ENCODE assay signal across 34 cellular contexts in genomic region chr6:121682666-121683065, GRCh38.
"Had no signal": no experiment of that assay in that cellular context is flagged by ENCODE, and none has a peak within 500 bp of the region (broad histone marks: within the 10 kb centered on the region; RNA-seq: fewer than 3 reads in every experiment).

No MANE protein-coding gene starts in this region.

- H3K4me3 Mint-ChIP-seq: activated B cell treated with CpG ODN at 0.5 μM for 24 hours; activated CD4-positive, alpha-beta memory T cell treated with anti-CD3 and anti-CD28 coated beads for 36 hours; activated CD4-positive, alpha-beta T cell treated with anti-CD3 and anti-CD28 coated beads, Interleukin-2, amount 10 ng/mL, durations not matched to agents 24 days and 14 days; activated CD8-positive, alpha-beta T cell treated with anti-CD3 and anti-CD28 coated beads for 36 hours; activated naive CD4-positive, alpha-beta T cell treated with anti-CD3 and anti-CD28 coated beads for 36 hours; activated naive CD8-positive, alpha-beta T cell treated with anti-CD3 and anti-CD28 coated beads for 36 hours; activated T-cell treated with anti-CD3 and anti-CD28 coated beads, Interleukin-2, amount 50 U/mL, for 4 hours; activated T-cell treated with anti-CD3 and anti-CD28 coated beads, Interleukin-2, amount 50 U/mL, for 72 hours; activated T-helper 1 cell treated with anti-CD3 and anti-CD28 coated beads, Interleukin-12 subunit alpha, Interleukin-12 subunit beta, Interleukin-2, Interleukin-4 antibody, amounts not matched to agents 30 ng/mL and 10 ng/mL and 1 ng/mL, durations not matched to agents 14 hours and 24 hours and 36 hours; activated T-helper 17 cell treated with anti-CD3 and anti-CD28 coated beads, Interleukin-2, amount 50 U/mL, for 72 hours; T-helper 1 cell treated with Interleukin-12 subunit alpha and Interleukin-12 subunit beta and Interleukin-4 antibody, amounts not matched to agents 30 μg/mL and 1 μg/mL, for 36 hours; T-helper 2 cell treated with Interferon-gamma antibody and Interleukin-4, amounts not matched to agents 5 μg/mL and 100 μg/mL, for 36 hours had no signal

- H3K4me3 ChIP-seq: adrenal gland, body of pancreas, breast epithelium had no signal

- H3K36me3 Mint-ChIP-seq: activated CD4-positive, alpha-beta memory T cell treated with anti-CD3 and anti-CD28 coated beads for 36 hours; activated naive CD8-positive, alpha-beta T cell treated with anti-CD3 and anti-CD28 coated beads for 36 hours had no signal

- H3K4me1 Mint-ChIP-seq: activated B cell treated with CpG ODN at 0.5 μM for 24 hours; activated CD4-positive, alpha-beta T cell treated with anti-CD3 and anti-CD28 coated beads, Interleukin-2, amount 10 ng/mL, durations not matched to agents 24 days and 14 days; activated naive CD8-positive, alpha-beta T cell treated with anti-CD3 and anti-CD28 coated beads for 36 hours; activated T-helper 17 cell treated with anti-CD3 and anti-CD28 coated beads, Interleukin-2, amount 50 U/mL, for 72 hours had no signal

- H3K27ac ChIP-seq: adrenal gland, body of pancreas, brain microvascular endothelial cell, breast epithelium, VCaP had no signal

- H3K27ac Mint-ChIP-seq: activated B cell treated with CpG ODN at 0.5 μM for 24 hours; activated CD4-positive, alpha-beta memory T cell treated with anti-CD3 and anti-CD28 coated beads for 36 hours; activated CD4-positive, alpha-beta T cell treated with anti-CD3 and anti-CD28 coated beads, Interleukin-2, amount 10 ng/mL, durations not matched to agents 24 days and 14 days; activated CD8-positive, alpha-beta T cell treated with anti-CD3 and anti-CD28 coated beads for 36 hours; activated naive CD4-positive, alpha-beta T cell treated with anti-CD3 and anti-CD28 coated beads for 36 hours; activated naive CD4-positive, alpha-beta T cell treated with anti-CD3 and anti-CD28 coated beads, Interleukin-2, amount 50 U/mL, for 72 hours; activated naive CD8-positive, alpha-beta T cell treated with anti-CD3 and anti-CD28 coated beads for 36 hours; activated T-cell treated with anti-CD3 and anti-CD28 coated beads, Interleukin-2, amount 50 U/mL, for 72 hours; activated T-helper 1 cell treated with anti-CD3 and anti-CD28 coated beads, Interleukin-12 subunit alpha, Interleukin-12 subunit beta, Interleukin-2, Interleukin-4 antibody, amounts not matched to agents 30 ng/mL and 10 ng/mL and 1 ng/mL, durations not matched to agents 14 hours and 24 hours and 36 hours; activated T-helper 17 cell treated with anti-CD3 and anti-CD28 coated beads, Interleukin-2, amount 50 U/mL, for 72 hours; T-helper 1 cell treated with Interleukin-12 subunit alpha and Interleukin-12 subunit beta and Interleukin-4 antibody, amounts not matched to agents 30 μg/mL and 1 μg/mL, for 36 hours; T-helper 2 cell treated with Interferon-gamma antibody and Interleukin-4, amounts not matched to agents 5 μg/mL and 100 μg/mL, for 36 hours had no signal

- H3K9me3 ChIP-seq: adrenal gland, body of pancreas, breast epithelium had no signal

- H3K27me3 Mint-ChIP-seq: activated B cell treated with CpG ODN at 0.5 μM for 24 hours; activated CD4-positive, alpha-beta memory T cell treated with anti-CD3 and anti-CD28 coated beads for 36 hours; activated CD4-positive, alpha-beta T cell treated with anti-CD3 and anti-CD28 coated beads, Interleukin-2, amount 10 ng/mL, durations not matched to agents 24 days and 14 days; activated CD8-positive, alpha-beta T cell treated with anti-CD3 and anti-CD28 coated beads for 36 hours; activated naive CD8-positive, alpha-beta T cell treated with anti-CD3 and anti-CD28 coated beads for 36 hours; activated T-helper 17 cell treated with anti-CD3 and anti-CD28 coated beads, Interleukin-2, amount 50 U/mL, for 72 hours had no signal

- H3K36me3 ChIP-seq: adrenal gland, brain microvascular endothelial cell, breast epithelium had no signal

- DNase-seq: activated B cell treated with CpG ODN at 0.5 μM for 24 hours; activated CD4-positive, alpha-beta memory T cell treated with anti-CD3 and anti-CD28 coated beads for 36 hours; activated CD4-positive, alpha-beta T cell treated with anti-CD3 and anti-CD28 coated beads for 4 hours; activated CD4-positive, alpha-beta T cell treated with anti-CD3 and anti-CD28 coated beads, Interleukin-2, amount 10 ng/mL, durations not matched to agents 24 days and 14 days; activated CD4-positive, alpha-beta T cell treated with anti-CD3 and anti-CD28 coated beads, Interleukin-2, amount 50 U/mL, for 1 hour; activated CD4-positive, alpha-beta T cell treated with anti-CD3 and anti-CD28 coated beads, Interleukin-2, amount 50 U/mL, for 4 hours; activated CD4-positive, CD25-positive, alpha-beta regulatory T cell treated with anti-CD3 and anti-CD28 coated beads, Interleukin-2, amount 50 U/mL, for 72 hours; activated CD8-positive, alpha-beta memory T cell treated with anti-CD3 and anti-CD28 coated beads, Interleukin-2, amount 50 U/mL, for 4 hours; activated CD8-positive, alpha-beta T cell treated with anti-CD3 and anti-CD28 coated beads for 36 hours; activated effector memory CD4-positive, alpha-beta T cell treated with anti-CD3 and anti-CD28 coated beads, Interleukin-2, amount 50 U/mL, for 16 hours; activated gamma-delta T cell treated with Interleukin-2 at 50 U/mL for 16 hours; activated naive CD4-positive, alpha-beta T cell; activated naive CD4-positive, alpha-beta T cell treated with anti-CD3 and anti-CD28 coated beads for 36 hours; activated naive CD8-positive, alpha-beta T cell treated with anti-CD3 and anti-CD28 coated beads for 36 hours; activated T-cell treated with anti-CD3 and anti-CD28 coated beads for 4 hours; activated T-cell treated with anti-CD3 and anti-CD28 coated beads, Interleukin-2, amount 50 U/mL, for 1 hour; activated T-cell treated with anti-CD3 and anti-CD28 coated beads, Interleukin-2, amount 50 U/mL, for 4 hours; activated T-cell treated with anti-CD3 and anti-CD28 coated beads, Interleukin-2, amount 50 U/mL, for 72 hours; adrenal gland; amniotic stem cell; aorta; body of pancreas; brain microvascular endothelial cell; central memory CD4-positive, alpha-beta T cell; T-helper 1 cell; T-helper 2 cell; T-helper 9 cell had no signal

- H3K27me3 ChIP-seq: adrenal gland, body of pancreas, brain microvascular endothelial cell, breast epithelium had no signal

- H3K9me3 Mint-ChIP-seq: activated B cell treated with CpG ODN at 0.5 μM for 24 hours; activated CD4-positive, alpha-beta memory T cell treated with anti-CD3 and anti-CD28 coated beads for 36 hours; activated CD4-positive, alpha-beta T cell treated with anti-CD3 and anti-CD28 coated beads, Interleukin-2, amount 10 ng/mL, durations not matched to agents 24 days and 14 days; activated CD8-positive, alpha-beta T cell treated with anti-CD3 and anti-CD28 coated beads for 36 hours; activated naive CD4-positive, alpha-beta T cell treated with anti-CD3 and anti-CD28 coated beads for 36 hours; activated naive CD8-positive, alpha-beta T cell treated with anti-CD3 and anti-CD28 coated beads for 36 hours; activated T-cell treated with anti-CD3 and anti-CD28 coated beads, Interleukin-2, amount 50 U/mL, for 4 hours; T-helper 1 cell treated with Interleukin-12 subunit alpha and Interleukin-12 subunit beta and Interleukin-4 antibody, amounts not matched to agents 30 μg/mL and 1 μg/mL, for 36 hours had no signal

- H3K4me1 ChIP-seq: adrenal gland, body of pancreas, breast epithelium had no signal
